In the genomic region with DNA sequence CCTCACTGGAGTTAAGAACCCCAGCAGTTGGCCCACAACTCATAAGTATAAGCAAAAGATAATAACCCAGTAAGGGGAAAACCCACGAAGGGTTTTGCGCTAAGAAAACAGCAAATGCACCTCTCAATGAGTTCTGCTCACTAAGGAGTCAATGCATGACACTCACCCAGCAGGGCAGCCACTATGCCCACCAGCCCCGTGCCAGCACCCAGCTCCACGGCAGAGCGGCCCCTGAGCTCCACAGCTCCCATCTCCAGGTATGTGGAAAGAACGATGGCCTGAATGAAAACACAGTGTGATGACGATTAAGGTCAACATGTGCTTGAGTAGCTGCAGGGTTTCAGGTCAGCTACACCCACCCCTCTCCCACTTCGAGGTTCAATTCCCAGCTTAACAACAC, we compare ENCODE assay signal across 19 cellular contexts. TPM values are rescaled to one million over a fixed set of nuclear protein-coding genes. Genes with fewer than 3 reads are reported as not detected.
DNase-seq lines count a peak whose midpoint lies in the region; ATAC-seq, FAIRE-seq and TF ChIP-seq lines count a peak whose summit lies in the region.
"Had no signal": no experiment of that assay in that cellular context is flagged by ENCODE, and none has a peak within 500 bp of the region (broad histone marks: within the 10 kb centered on the region; RNA-seq: fewer than 3 reads in every experiment).

No MANE protein-coding gene starts in this region.

- SMC1A ChIA-PET in GM12878 (lab: Charles Lee; ENCODE audit: uncharacterized antibody, unreplicated experiment): interaction anchor here (0.6 to 2.9 kb wide), 13 partner anchors 13 to 117 kb away, joined by 3 to 16 read pairs (median 3); no protein-coding TSS in a partner anchor

- H3K4me2 ChIP-seq in HepG2 (ENCODE audit: low read depth, low read length) (0 out of 2 replicates have a peak overlapping the region, but pooled peaks have one; percentile 1), GM12878 (ENCODE audit: control insufficient read depth, insufficient read depth) (peak overlapping the region; percentile 64), PC-9 (no peak overlapping the region), smooth muscle cell (no peak overlapping the region)

- H3K79me2 ChIP-seq in HepG2 (ENCODE audit: insufficient read depth, low read length) (peaks cover 20% of the 10 kb centered on the region), GM12878 (ENCODE audit: control insufficient read depth, insufficient read depth, low read length) (peaks cover 33% of the 10 kb centered on the region), PC-9 (ENCODE audit: low read depth) (peaks cover 20% of the 10 kb centered on the region), smooth muscle cell (ENCODE audit: low read depth) (peaks cover 6% of the 10 kb centered on the region)

- POLR2A ChIA-PET in HepG2 (lab: Yijun Ruan, JAX): interaction anchor here (1.4 to 2.1 kb wide), 2 partner anchors 10 to 92 kb away, joined by 4 to 6 read pairs; partner anchors contain the start of gene CREB1
- POLR2A ChIA-PET in GM12878 (lab: Charles Lee): interaction anchor here (0.6 to 3.0 kb wide), 17 partner anchors 12 to 630 kb away, joined by 3 to 12 read pairs (median 4); partner anchors contain the start of genes CCNYL1, CREB1 and FZD5
- POLR2A ChIA-PET in PC-9 (lab: Charles Lee; ENCODE audit: unreplicated experiment): interaction anchor here (0.7 kb wide), 1 partner anchor 184 kb away, joined by 6 read pairs; no protein-coding TSS in a partner anchor

- H3F3A ChIP-seq in PC-9 (ENCODE audit: insufficient read depth, low read depth): peaks cover 41% of the 10 kb centered on the region
- peaks cover 10% of the 10 kb centered on the region for H3F3A ChIP-seq in smooth muscle cell (ENCODE audit: low read depth)

- H3K9me3 ChIP-seq in HepG2 (ENCODE audit: low read length) (no peaks in the 10 kb centered on the region), right lobe of liver (no peaks in the 10 kb centered on the region), GM12878 (replicated peaks; ENCODE audit: control insufficient read depth, insufficient read depth, low read length) (no peaks in the 10 kb centered on the region), PC-9 (ENCODE audit: insufficient read depth, low read depth) (no peaks in the 10 kb centered on the region), smooth muscle cell (replicated peaks; ENCODE audit: low read depth) (no peaks in the 10 kb centered on the region)
- H3K9me3 ChIP-seq: vagina had no signal

- H3K27me3 ChIP-seq in HepG2 (ENCODE audit: control insufficient read depth in 1 of 2, insufficient read depth in 2 of 2, low read length in 2 of 2): no peaks in the 10 kb centered on the region; a peak in 1 of 5 replicates
- H3K27me3 ChIP-seq in right lobe of liver: no peaks in the 10 kb centered on the region
- no peaks in the 10 kb centered on the region for H3K27me3 ChIP-seq in GM12878 (replicated peaks in 1 of 2; ENCODE audit: control insufficient read depth in 2 of 2, insufficient read depth in 2 of 2, low read length in 1 of 2)
- H3K27me3 ChIP-seq in PC-9 (ENCODE audit: insufficient read depth, low read depth): no peaks in the 10 kb centered on the region
- H3K27me3 ChIP-seq in foreskin keratinocyte: no peaks in the 10 kb centered on the region
- H3K27me3 ChIP-seq in smooth muscle cell (ENCODE audit: low read depth): no peaks in the 10 kb centered on the region
- H3K27me3 ChIP-seq: cardiac muscle cell, vagina had no signal

- H3K4me3 ChIP-seq in HepG2 (replicated peaks in 1 of 3; ENCODE audit: insufficient read depth in 1 of 3, low read depth in 2 of 3, low read length in 3 of 3): no peak overlapping the region
- H3K4me3 ChIP-seq in right lobe of liver: no peak overlapping the region
- H3K4me3 ChIP-seq in NB4 (ENCODE audit: low read depth, low read length): peak overlapping the region; percentile 9
- H3K4me3 ChIP-seq in GM12878: peak overlapping the region; percentile 40; the same call in 1 of the 2 replicates
- H3K4me3 ChIP-seq in PC-9: no peak overlapping the region
- no peak overlapping the region for H3K4me3 ChIP-seq in smooth muscle cell
- H3K4me3 ChIP-seq: cardiac muscle cell, lung, vagina had no signal

- 91% methylated on average over 8 of the region's 8 CpGs for WGBS in HepG2 (ENCODE audit: low lambda C conversion rate)
- 81% methylated on average over 3 of the region's 8 CpGs for WGBS in right lobe of liver (ENCODE audit: insufficient coverage, low coverage, low lambda C conversion rate, missing lambda C conversion rate)
- WGBS in GM12878 (ENCODE audit: insufficient coverage, insufficient replicate concordance, low lambda C conversion rate, missing lambda C conversion rate): 43% methylated on average over 8 of the region's 8 CpGs
- 96% methylated on average over 8 of the region's 8 CpGs for WGBS in smooth muscle cell (ENCODE audit: low lambda C conversion rate)

- TF ChIP-seq EP300 in HepG2 (IDR thresholded peaks at IDR 0.05; ENCODE audit: low read depth in 2 of 2, low read length in 2 of 2): no peak
- no peak for TF ChIP-seq EP300 in HepG2 (CRISPR knock-in tag; IDR thresholded peaks at IDR 0.05; ENCODE audit: borderline replicate concordance)
- TF ChIP-seq EP300 in GM12878 (IDR thresholded peaks at IDR 0.05; ENCODE audit: borderline replicate concordance in 1 of 2, control insufficient read depth in 1 of 2, low read depth in 2 of 2, low read length in 2 of 2): no peak

- FAIRE-seq in HepG2 (lab: Jason Lieb, UNC) (no peak), GM12878 (lab: Jason Lieb, UNC) (no peak)
- FAIRE-seq: GM19239, islet of Langerhans had no signal

- H3K36me3 ChIP-seq in HepG2 (replicated peaks in 1 of 2; ENCODE audit: control insufficient read depth in 1 of 2, insufficient read depth in 2 of 2, low read length in 2 of 2): peaks cover 11 to 45% of the 10 kb centered on the region in 2 experiments
- H3K36me3 ChIP-seq in right lobe of liver: peaks cover 0 to 24% (median 1%) of the 10 kb centered on the region in 4 donors
- peaks cover 4 to 16% of the 10 kb centered on the region in 2 experiments for H3K36me3 ChIP-seq in GM12878 (ENCODE audit: control insufficient read depth in 2 of 2, insufficient read depth in 2 of 2, low read length in 1 of 2)
- H3K36me3 ChIP-seq in PC-9 (ENCODE audit: low read depth): no peaks in the 10 kb centered on the region
- no peaks in the 10 kb centered on the region for H3K36me3 ChIP-seq in smooth muscle cell (ENCODE audit: low read depth)

- H4K20me1 ChIP-seq in HepG2 (ENCODE audit: insufficient read depth, low read length) (no peaks in the 10 kb centered on the region), GM12878 (ENCODE audit: control insufficient read depth, insufficient read depth) (no peaks in the 10 kb centered on the region), PC-9 (ENCODE audit: insufficient read depth) (no peaks in the 10 kb centered on the region), smooth muscle cell (ENCODE audit: low read depth) (no peaks in the 10 kb centered on the region)

- BruUV-seq in HepG2 (replicated peaks; lab: Mats Ljungman, UMichigan) (no TSS peak), GM12878 (replicated peaks; lab: Mats Ljungman, UMichigan) (no TSS peak), PC-9 (replicated peaks; lab: Mats Ljungman, UMichigan) (no TSS peak)

- no peak for TF ChIP-seq CTCF in HepG2 (CRISPR knock-in tag; IDR thresholded peaks at IDR 0.05)
- TF ChIP-seq CTCF in right lobe of liver (IDR thresholded peaks at IDR 0.05): no peak
- no peak for TF ChIP-seq CTCF in NB4 (IDR thresholded peaks at IDR 0.05; ENCODE audit: low read depth, low read length)
- no peak for TF ChIP-seq CTCF in GM12878 (IDR thresholded peaks at IDR 0.05 in 2 of 3, conservative IDR thresholded peaks at IDR 0.05 in 1 of 3; ENCODE audit: control insufficient read depth in 2 of 3, extremely low read depth in 1 of 3, insufficient read depth in 1 of 3, low read depth in 3 of 3, low read length in 3 of 3)
- no peak for TF ChIP-seq CTCF in PC-9 (conservative IDR thresholded peaks at IDR 0.05)
- TF ChIP-seq CTCF in foreskin keratinocyte (conservative IDR thresholded peaks at IDR 0.05): no peak
- no peak for TF ChIP-seq CTCF in smooth muscle cell (IDR thresholded peaks at IDR 0.05; ENCODE audit: borderline replicate concordance, insufficient read depth, poor library complexity, severe bottlenecking)

- no peak overlapping the region for H2AFZ ChIP-seq in HepG2 (ENCODE audit: low read length)
- peak overlapping the region; percentile 41 for H2AFZ ChIP-seq in GM12878 (ENCODE audit: control insufficient read depth, low read depth, low read length)
- H2AFZ ChIP-seq in PC-9: no peak overlapping the region
- H2AFZ ChIP-seq in smooth muscle cell (ENCODE audit: low read depth): no peak overlapping the region

- intact Hi-C loops in HepG2 (cut with micrococcal nuclease; ENCODE audit: unreplicated experiment) (loop anchor here (10.0 kb wide), 1 partner anchor 203 kb away; no protein-coding TSS in a partner anchor), right lobe of liver (cut with DNase I) (loop anchor here in 1 of 2 donors (10.0 kb wide), 1 partner anchor 113 kb away; no protein-coding TSS in a partner anchor), GM12878 (cut with micrococcal nuclease; ENCODE audit: unreplicated experiment) (no loop called here), PC-9 (cut with micrococcal nuclease; ENCODE audit: unreplicated experiment) (loop anchor here (10.0 kb wide), 1 partner anchor 453 kb away; no protein-coding TSS in a partner anchor)

- H3K9me2 ChIP-seq in PC-9 (ENCODE audit: insufficient read depth): no peaks in the 10 kb centered on the region

- ATAC-seq in HepG2: no peak
- ATAC-seq in right lobe of liver: no peak
- ATAC-seq in GM12878: no peak
- ATAC-seq in foreskin keratinocyte: no peak
- ATAC-seq: HCT116 had no signal

- no peak overlapping the region for H3K9ac ChIP-seq in HepG2 (ENCODE audit: insufficient read depth, low read depth, low read length)
- H3K9ac ChIP-seq in GM12878 (ENCODE audit: control insufficient read depth, insufficient read depth, low read length): 0 out of 2 replicates have a peak overlapping the region, but pooled peaks have one; percentile 24
- H3K9ac ChIP-seq in smooth muscle cell (ENCODE audit: low read depth): no peak overlapping the region

- DNase-seq in HepG2 (ENCODE audit: low spot score) (no peak), right lobe of liver (no peak), NB4 (ENCODE audit: low read depth) (no peak), GM12878 (ENCODE audit: low read depth, low spot score) (no peak), NCI-H2196 treated with DMSO at 0.1 percent for 48 hours (lab: John Stamatoyannopoulos, UW; ENCODE audit: unreplicated experiment) (no peak), PC-9 (no peak), foreskin keratinocyte (no peak), smooth muscle cell (lab: John Stamatoyannopoulos, UW; ENCODE audit: unreplicated experiment) (no peak)
- DNase-seq: activated CD8-positive, alpha-beta memory T cell treated with anti-CD3 and anti-CD28 coated beads, Interleukin-2, amount 50 U/mL, for 48 hours; GF-D8; MV-4-11; NCI-H2081 treated with DMSO at 0.1 percent for 48 hours; nephron progenitor cell had no signal

- H3K4me1 ChIP-seq in HepG2 (ENCODE audit: insufficient read depth, low read length) (peaks cover 58% of the 10 kb centered on the region), right lobe of liver (peaks cover 0 to 15% (median 3%) of the 10 kb centered on the region in 4 donors), GM12878 (ENCODE audit: control insufficient read depth, insufficient read depth, low read length) (peaks cover 22% of the 10 kb centered on the region), PC-9 (replicated peaks; ENCODE audit: insufficient read depth) (peaks cover 25% of the 10 kb centered on the region), foreskin keratinocyte (peaks cover 12% of the 10 kb centered on the region), smooth muscle cell (ENCODE audit: low read depth) (peaks cover 12% of the 10 kb centered on the region)

- CTCF ChIA-PET in HepG2 (lab: Yijun Ruan, JAX; ENCODE audit: low intra/inter-chr PET ratio, low total read pairs): no interaction called here
- CTCF ChIA-PET in GM12878 (lab: Yijun Ruan, JAX): interaction anchor here (0.5 to 1.7 kb wide), 9 partner anchors 11 to 345 kb away, joined by 3 to 5 read pairs (median 3); partner anchors contain the start of gene CCNYL1
- CTCF ChIA-PET in PC-9 (lab: Charles Lee): interaction anchor here (0.6 kb wide), 2 partner anchors 20 to 393 kb away, joined by 3 to 4 read pairs; no protein-coding TSS in a partner anchor

- no peak for TF ChIP-seq RAD21 in HepG2 (CRISPR knock-in tag; IDR thresholded peaks at IDR 0.05)
- no peak for TF ChIP-seq RAD21 in GM12878 (IDR thresholded peaks at IDR 0.05; ENCODE audit: insufficient read depth, low read depth, low read length)

- RAD21 ChIA-PET in GM12878 (lab: Charles Lee; ENCODE audit: unreplicated experiment): interaction anchor here (0.6 to 2.2 kb wide), 14 partner anchors 12 to 292 kb away, joined by 3 to 12 read pairs (median 4); partner anchors contain the start of genes CREB1 and FZD5

- in situ Hi-C loops in HepG2 (cut with HindIII; ENCODE audit: extremely low pct_ligation_motif_present, low pct_unique_long_range_greater_than_20kb): loop anchor here (10.0 kb wide), 1 partner anchor 113 kb away; no protein-coding TSS in a partner anchor
- in situ Hi-C loops in GM12878 (cut with MboI): loop anchor here (10.0 kb wide), 1 partner anchor 633 kb away; the partner anchor contains the start of gene IDH1

- no peak for TF ChIP-seq POLR2A in HepG2 (IDR thresholded peaks at IDR 0.05; ENCODE audit: insufficient read depth in 1 of 2, low read depth in 2 of 2, low read length in 2 of 2)
- no peak for TF ChIP-seq POLR2A in right lobe of liver (IDR thresholded peaks at IDR 0.05)
- no peak for TF ChIP-seq POLR2A in NB4 (IDR thresholded peaks at IDR 0.05; ENCODE audit: extremely low read depth, insufficient read length)
- no peak for TF ChIP-seq POLR2A in GM12878 (IDR thresholded peaks at IDR 0.05; ENCODE audit: low read depth, low read length)

- no peak overlapping the region for H3K27ac ChIP-seq in HepG2 (ENCODE audit: extremely low read length, insufficient read depth, low read length)
- no peak overlapping the region for H3K27ac ChIP-seq in right lobe of liver
- peak overlapping the region; percentile 27; the same call in 1 of the 2 replicates for H3K27ac ChIP-seq in GM12878 (ENCODE audit: control insufficient read depth, insufficient read depth)
- H3K27ac ChIP-seq in PC-9: no peak overlapping the region
- no peak overlapping the region for H3K27ac ChIP-seq in foreskin keratinocyte
- no peak overlapping the region for H3K27ac ChIP-seq in smooth muscle cell (ENCODE audit: low read depth)
- H3K27ac ChIP-seq: cardiac muscle cell, vagina had no signal

RNA-seq across cellular contexts. Expression of gene METTL21A, which starts 3.6 kb away (rescaled TPM):
- total RNA-seq in HepG2 (2016; rRNA removed; fragmentation: Illumina TruSeq; extraction: Trizol) (61.2 and 65.1 TPM in 2 replicates), right lobe of liver (10 to 100 TPM in 3 of 6 experiments, 1 to 10 TPM in 3; 7.2 to 24.1 (median 9.8) TPM), GM12878 (2014; rRNA removed) (25.6 and 42.9 TPM in 2 replicates), GM12878 (2014; rRNA removed; fragmentation: Illumina TruSeq; extraction: Trizol) (31.3 and 32.8 TPM in 2 replicates), GM12878 (2021) (20.2 and 22.6 TPM in 2 replicates), PC-9 (2021) (11.7 and 13.6 TPM in 2 replicates), foreskin keratinocyte (12.5 and 16.7 TPM in 2 replicates), smooth muscle cell (19.6 and 19.7 TPM in 2 replicates)
- total RNA-seq in HepG2 (2016; cell fraction: cytosol; rRNA removed; fragmentation: Illumina TruSeq; extraction: Trizol; ENCODE audit: low read depth): 110 and 117 TPM in 2 replicates
- 62.0 and 64.9 TPM in 2 replicates for total RNA-seq in HepG2 (2016; cell fraction: insoluble cytoplasmic fraction; rRNA removed; fragmentation: Illumina TruSeq; extraction: Trizol)
- 135 and 136 TPM in 2 replicates for total RNA-seq in HepG2 (2016; cell fraction: membrane; rRNA removed; fragmentation: Illumina TruSeq; extraction: Trizol)
- total RNA-seq in HepG2 (2016; cell fraction: nucleus; rRNA removed; fragmentation: Illumina TruSeq; extraction: Trizol): 39.0 and 46.9 TPM in 2 replicates
- polyA plus RNA-seq in HepG2 (2011; rRNA removed) (36.7 and 42.4 TPM in 2 replicates), GM12878 (2011; rRNA removed) (32.8 and 43.6 TPM in 2 replicates), GM12878 (2014; fragmentation: Illumina TruSeq; extraction: Trizol) (24.0 and 26.0 TPM in 2 replicates), GM12878 (2014; fragmentation: Nextera tagmentation; extraction: Ambion mirVana) (10 to 100 TPM in 1 of 2 experiments, 1 to 10 TPM in 1; 6.8 to 13.9 TPM), GM12878 (2014; rRNA removed) (29.5 and 34.1 TPM in 2 replicates), GM12878 (2016; fragmentation: Nextera tagmentation; extraction: Ambion mirVana) (10 to 100 TPM; 39.1 to 41.7 TPM), foreskin keratinocyte (12.1 and 16.9 TPM in 2 replicates), smooth muscle cell (13.0 and 21.0 TPM in 2 replicates)
- 38.0 and 38.7 TPM in 2 replicates for polyA plus RNA-seq in HepG2 (2011; cell fraction: cytosol; rRNA removed)
- polyA plus RNA-seq in HepG2 (2011; cell fraction: nucleus; rRNA removed): 13.1 and 16.8 TPM in 2 replicates
- polyA plus RNA-seq in HepG2 (2012): 43.7 and 48.9 TPM in 2 replicates
- 134 and 160 TPM in 2 replicates for polyA plus RNA-seq in HepG2 (2016; cell fraction: cytosol; fragmentation: Illumina TruSeq; extraction: Trizol; ENCODE audit: low read depth)
- polyA plus RNA-seq in HepG2 (2016; cell fraction: insoluble cytoplasmic fraction; fragmentation: Illumina TruSeq; extraction: Trizol; ENCODE audit: low read depth): 66.9 and 74.4 TPM in 2 replicates
- 130 and 138 TPM in 2 replicates for polyA plus RNA-seq in HepG2 (2016; cell fraction: membrane; fragmentation: Illumina TruSeq; extraction: Trizol; ENCODE audit: low read depth)
- polyA plus RNA-seq in HepG2 (2016; cell fraction: nucleus; fragmentation: Illumina TruSeq; extraction: Trizol; ENCODE audit: insufficient read depth, low read depth): 69.6 and 71.3 TPM in 2 replicates
- polyA minus RNA-seq in HepG2 (2011; rRNA and poly(A)+ RNA removed; ENCODE audit: low replicate concordance): 10.4 and 23.3 TPM in 2 replicates
- polyA minus RNA-seq in HepG2 (2011; cell fraction: cytosol; rRNA and poly(A)+ RNA removed): 19.6 and 24.8 TPM in 2 replicates
- 22.7 and 31.5 TPM in 2 replicates for polyA minus RNA-seq in HepG2 (2011; cell fraction: nucleus; rRNA and poly(A)+ RNA removed)
- total RNA-seq in GM12878 (2013; cell fraction: nucleolus; rRNA removed): 48.2 and 50.3 TPM in 2 replicates
- polyA plus RNA-seq in GM12878 (2011; ENCODE audit: low read depth): 11.0 TPM
- polyA plus RNA-seq in GM12878 (2011; cell fraction: cytosol; rRNA removed): 25.3 and 28.3 TPM in 2 replicates
- 10.3 and 14.0 TPM in 2 replicates for polyA plus RNA-seq in GM12878 (2011; cell fraction: nucleus; rRNA removed)
- 14.5 and 18.4 TPM in 2 replicates for polyA plus RNA-seq in GM12878 (2012)
- polyA minus RNA-seq in GM12878 (2011; rRNA and poly(A)+ RNA removed): 15.4 and 17.0 TPM in 2 replicates
- 7.4 and 8.4 TPM in 2 replicates for polyA minus RNA-seq in GM12878 (2011; cell fraction: cytosol; rRNA and poly(A)+ RNA removed)
- 7.6 and 13.5 TPM in 2 replicates for polyA minus RNA-seq in GM12878 (2011; cell fraction: nucleus; rRNA and poly(A)+ RNA removed)

Comparison
In these comparisons a context has a peak if more than half of its experiments do, and no peak if none do; other contexts are left out.
1. H3K4me2 ChIP-seq: peak in HepG2 (single experiment) and GM12878 (single experiment); none in PC-9 (single experiment) and smooth muscle cell (single experiment).
2. H3K4me3 ChIP-seq: peak in NB4 (single experiment) and GM12878 (single experiment); none in HepG2 (0 of 3), right lobe of liver (0 of 3), PC-9 (single experiment) and smooth muscle cell (single experiment).
3. Of the 75 proteins assayed by ChIP-seq in both HepG2 and GM12878: peak only in HepG2: ZNF687; only in GM12878: MXI1 and NR2F1; in both: none; in neither: 72.